ENCODE assay signal across 9 cellular contexts in genomic region chr1:71118086-71118485, GRCh38.
"Had no signal": no experiment of that assay in that cellular context is flagged by ENCODE, and none has a peak within 500 bp of the region (broad histone marks: within the 10 kb centered on the region; RNA-seq: fewer than 3 reads in every experiment).

No MANE protein-coding gene starts in this region.

- DNase-seq: GOT3, H7, HFFc6, KBM-7 had no signal

- H3K27ac ChIP-seq: HL-60 had no signal

- H3K4me1 ChIP-seq: HAP-1 had no signal

- H3K4me3 Mint-ChIP-seq: HFFc6, IgD-negative memory B cell had no signal

- H3K4me3 ChIP-seq: HAP-1 had no signal

- H3K36me3 ChIP-seq: HAP-1 had no signal

- H3K27ac Mint-ChIP-seq: HFFc6, IgD-negative memory B cell had no signal

- ATAC-seq: HCT116, HepG2 had no signal
